ENCODE assay signal across 8 cellular contexts in genomic region chr19:1064661-1065605, GRCh38. TPM values are rescaled to one million over a fixed set of nuclear protein-coding genes. Genes with fewer than 3 reads are reported as not detected.
DNase-seq lines count a peak whose midpoint lies in the region; ATAC-seq lines count a peak whose summit lies in the region.

No MANE protein-coding gene starts in this region.

- peaks cover 22 to 35% of the 10 kb centered on the region in 2 donors for H3K4me1 Mint-ChIP-seq in natural killer cell treated with Interleukin-12 subunit alpha and Interleukin-12 subunit beta and Interleukin-15 and Interleukin-18, amount 100 ng/mL, for 72 hours (ENCODE audit: low read depth in 2 of 2)

- H3K36me3 Mint-ChIP-seq in natural killer cell treated with Interleukin-12 subunit alpha and Interleukin-12 subunit beta and Interleukin-15 and Interleukin-18, amount 100 ng/mL, for 72 hours, result peaks cover 7% of the 10 kb centered on the region

- intact Hi-C loops in aorta (cut with DNase I), result no loop called here

- no peaks in the 10 kb centered on the region for H3K4me1 ChIP-seq in aorta (ENCODE audit: control insufficient read depth in 1 of 2, insufficient read depth in 2 of 2, low read length in 2 of 2)

- WGBS in aorta, 2 donors, result 7 to 10% methylated on average over 58 to 60 of the region's 60 CpGs

- H3K27ac Mint-ChIP-seq in natural killer cell treated with Interleukin-12 subunit alpha and Interleukin-12 subunit beta and Interleukin-15 and Interleukin-18, amount 100 ng/mL, for 72 hours, result no peak overlapping the region

- H3K9me3 ChIP-seq in aorta (ENCODE audit: control insufficient read depth, low read length), result no peaks in the 10 kb centered on the region

- H3K27me3 ChIP-seq in aorta (ENCODE audit: control insufficient read depth in 1 of 2, insufficient read depth in 2 of 2, low read length in 1 of 2), result no peaks in the 10 kb centered on the region

- H3K27me3 Mint-ChIP-seq in natural killer cell treated with Interleukin-12 subunit alpha and Interleukin-12 subunit beta and Interleukin-15 and Interleukin-18, amount 100 ng/mL, for 72 hours, result no peaks in the 10 kb centered on the region

- DNase-seq in NCI-H82 (lab: John Stamatoyannopoulos, UW) (peak; percentile 50), NCI-H82 treated with DMSO at 0.1 percent for 48 hours (lab: John Stamatoyannopoulos, UW; ENCODE audit: unreplicated experiment) (no peak), NCI-H2196 treated with DMSO at 0.1 percent for 48 hours (lab: John Stamatoyannopoulos, UW; ENCODE audit: unreplicated experiment) (peak; percentile 9), activated T-cell treated with anti-CD3 and anti-CD28 coated beads for 24 hours (ENCODE audit: low read depth) (peak; percentile 70), aorta (peak; percentile 79 to 91), cerebellar nuclear complex (lab: John Stamatoyannopoulos, UW) (no peak)
- peak; percentile 81 for DNase-seq in natural killer cell treated with Interleukin-12 subunit alpha and Interleukin-12 subunit beta and Interleukin-15 and Interleukin-18, amount 100 ng/mL, for 72 hours (ENCODE audit: low spot score)

- no peaks in the 10 kb centered on the region for H3K36me3 ChIP-seq in aorta (ENCODE audit: control insufficient read depth in 1 of 2, insufficient read depth in 2 of 2, low read length in 1 of 2)

- peak overlapping the region; percentile 56 for H3K4me3 Mint-ChIP-seq in natural killer cell treated with Interleukin-12 subunit alpha and Interleukin-12 subunit beta and Interleukin-15 and Interleukin-18, amount 100 ng/mL, for 72 hours

- peak; percentile 51 for ATAC-seq in esophagus mucosa
- peak in 1 of 2 donors; percentile 43 for ATAC-seq in natural killer cell treated with Interleukin-12 subunit alpha and Interleukin-12 subunit beta and Interleukin-15 and Interleukin-18, amount 100 ng/mL, for 72 hours
- peak; percentile 71 for ATAC-seq in aorta (ENCODE audit: low FRiP score)

- no peak overlapping the region for H3K27ac ChIP-seq in aorta (ENCODE audit: low read depth in 1 of 2, low read length in 2 of 2)

- no peak overlapping the region for H3K4me3 ChIP-seq in aorta (ENCODE audit: low read length in 2 of 2)

- H3K9me3 Mint-ChIP-seq in natural killer cell treated with Interleukin-12 subunit alpha and Interleukin-12 subunit beta and Interleukin-15 and Interleukin-18, amount 100 ng/mL, for 72 hours, result no peaks in the 10 kb centered on the region

RNA-seq across cellular contexts. Expression of gene ARHGAP45, which starts 2.0 kb away (rescaled TPM):
- total RNA-seq in esophagus mucosa, result 5.1 TPM
- 100 to 1,000 TPM; 320 to 338 TPM for total RNA-seq in natural killer cell treated with Interleukin-12 subunit alpha and Interleukin-12 subunit beta and Interleukin-15 and Interleukin-18, amount 100 ng/mL, for 72 hours
- 10 to 100 TPM; 15.3 to 38.6 TPM for total RNA-seq in aorta
- polyA plus RNA-seq in aorta, result 10 to 100 TPM in 1 of 2 donors, 1 to 10 TPM in 1; 7.4 to 21.8 TPM

RNA-seq across cellular contexts. Expression of gene ABCA7, which starts 25.0 kb away (rescaled TPM):
- total RNA-seq in esophagus mucosa, result 24.8 TPM
- total RNA-seq in natural killer cell treated with Interleukin-12 subunit alpha and Interleukin-12 subunit beta and Interleukin-15 and Interleukin-18, amount 100 ng/mL, for 72 hours, result 10 to 100 TPM; 53.7 to 69.9 TPM
- total RNA-seq in aorta, result 10 to 100 TPM in 1 of 2 donors, 1 to 10 TPM in 1; 9.5 to 20.6 TPM
- polyA plus RNA-seq in aorta, result 1 to 10 TPM; 1.9 to 7.6 TPM

RNA-seq across cellular contexts. Expression of gene POLR2E, which starts 30.2 kb away (rescaled TPM):
- total RNA-seq in esophagus mucosa (139 TPM), aorta (10 to 100 TPM; 83.5 to 95.6 TPM)
- 100 to 1,000 TPM; 168 to 241 TPM for total RNA-seq in natural killer cell treated with Interleukin-12 subunit alpha and Interleukin-12 subunit beta and Interleukin-15 and Interleukin-18, amount 100 ng/mL, for 72 hours
- 100 to 1,000 TPM in 1 of 2 donors, 10 to 100 TPM in 1; 91.5 to 116 TPM for polyA plus RNA-seq in aorta

RNA-seq across cellular contexts. Expression of gene CNN2, which starts 38.5 kb away (rescaled TPM):
- total RNA-seq in esophagus mucosa (183 TPM), aorta (100 to 1,000 TPM; 142 to 185 TPM)
- 100 to 1,000 TPM; 119 to 141 TPM for total RNA-seq in natural killer cell treated with Interleukin-12 subunit alpha and Interleukin-12 subunit beta and Interleukin-15 and Interleukin-18, amount 100 ng/mL, for 72 hours
- polyA plus RNA-seq in aorta, result 100 to 1,000 TPM in 1 of 2 donors, 10 to 100 TPM in 1; 53.2 to 141 TPM

RNA-seq across cellular contexts. Expression of gene GPX4, which starts 38.9 kb away (rescaled TPM):
- total RNA-seq in esophagus mucosa (138 TPM), aorta (100 to 1,000 TPM; 165 to 236 TPM)
- 100 to 1,000 TPM in 1 of 2 donors, 10 to 100 TPM in 1; 86.4 to 174 TPM for total RNA-seq in natural killer cell treated with Interleukin-12 subunit alpha and Interleukin-12 subunit beta and Interleukin-15 and Interleukin-18, amount 100 ng/mL, for 72 hours
- 100 to 1,000 TPM; 696 to 786 TPM for polyA plus RNA-seq in aorta

Comparison
In these comparisons a context has a peak if more than half of its experiments do, and no peak if none do; other contexts are left out.
1. DNase-seq: peak in NCI-H82 (single experiment), NCI-H2196 treated with DMSO at 0.1 percent for 48 hours (single experiment), activated T-cell treated with anti-CD3 and anti-CD28 coated beads for 24 hours (single experiment), natural killer cell treated with Interleukin-12 subunit alpha and Interleukin-12 subunit beta and Interleukin-15 and Interleukin-18, amount 100 ng/mL, for 72 hours (single experiment) and aorta (2 of 2); none in NCI-H82 treated with DMSO at 0.1 percent for 48 hours (single experiment) and cerebellar nuclear complex (0 of 2).
2. RNA of gene ARHGAP45, which starts 2.0 kb away (total RNA-seq): 320 to 338 TPM in natural killer cell treated with Interleukin-12 subunit alpha and Interleukin-12 subunit beta and Interleukin-15 and Interleukin-18, amount 100 ng/mL, for 72 hours; 15.3 to 38.6 TPM in aorta and 5.1 TPM in esophagus mucosa (single experiment); every median in the first group is over 4 times any median in the second.